Comparison of ENCODE assay signal across 26 cellular contexts in the genomic region with DNA sequence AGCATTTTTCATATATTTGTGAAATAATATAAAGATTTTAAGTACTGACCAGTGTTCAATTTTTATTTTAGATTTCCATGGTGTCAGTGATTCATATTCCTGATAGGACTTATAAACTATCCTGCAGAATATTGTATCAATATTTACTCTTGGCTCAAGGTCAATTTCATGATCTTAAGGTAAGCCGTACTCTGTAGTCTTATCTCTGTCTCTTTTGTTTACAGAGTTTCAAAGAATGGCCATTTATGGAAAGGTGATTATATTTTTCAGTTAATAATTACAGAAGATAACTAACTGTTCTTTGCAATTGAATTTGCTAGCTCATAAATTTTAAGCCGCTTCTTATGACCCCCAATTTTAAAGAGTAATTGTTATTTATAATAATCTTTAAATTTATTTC. TPM values are rescaled to one million over a fixed set of nuclear protein-coding genes. Genes with fewer than 3 reads are reported as not detected.
"Had no signal": no experiment of that assay in that cellular context is flagged by ENCODE, and none has a peak within 500 bp of the region (broad histone marks: within the 10 kb centered on the region; RNA-seq: fewer than 3 reads in every experiment).

No MANE protein-coding gene starts in this region.

- H3K9me3 ChIP-seq: breast epithelium, lower lobe of right lung, uterus had no signal

- DNase-seq: activated CD4-positive, alpha-beta T cell treated with anti-CD3 and anti-CD28 coated beads for 1 hour; activated CD8-positive, alpha-beta memory T cell treated with anti-CD3 and anti-CD28 coated beads, Interleukin-2, amount 10 ng/mL, durations not matched to agents 7 days and 5 days; activated CD8-positive, alpha-beta T cell treated with anti-CD3 and anti-CD28 coated beads, Interleukin-2, amount 10 ng/mL, durations not matched to agents 7 days and 5 days; activated naive CD8-positive, alpha-beta T cell treated with anti-CD3 and anti-CD28 coated beads, Interleukin-2, amount 50 U/mL, for 24 hours; activated T-cell treated with anti-CD3 and anti-CD28 coated beads, Interleukin-2, amount 50 U/mL, for 48 hours; amygdala; central memory CD4-positive, alpha-beta T cell; endodermal cell; foreskin fibroblast; head of caudate nucleus; hypothalamus; immature natural killer cell; lower lobe of right lung; mesenchymal stem cell; natural killer cell; occipital lobe; posterior cingulate gyrus; right cardiac atrium; stimulated activated CD4-positive, alpha-beta T cell treated with anti-CD3 and anti-CD28 coated beads, Interleukin-4, amount 100 ng/mL, for 1 hour; T1000; uterus had no signal

- H3K27ac ChIP-seq: breast epithelium, lower lobe of right lung, neural progenitor cell, uterus had no signal

- H3K4me1 ChIP-seq: breast epithelium, lower lobe of right lung, uterus had no signal

- H3K27me3 ChIP-seq: breast epithelium, neural progenitor cell, uterus had no signal

- H3K4me3 ChIP-seq: breast epithelium, lower lobe of right lung, neural progenitor cell, uterus had no signal

- ATAC-seq: activated CD8-positive, alpha-beta memory T cell treated with anti-CD3 and anti-CD28 coated beads, Interleukin-2, amount 10 ng/mL, durations not matched to agents 7 days and 5 days; activated CD8-positive, alpha-beta T cell treated with anti-CD3 and anti-CD28 coated beads, Interleukin-2, amount 10 ng/mL, durations not matched to agents 7 days and 5 days; activated naive CD8-positive, alpha-beta T cell treated with anti-CD3 and anti-CD28 coated beads, Interleukin-2, amount 50 U/mL, for 24 hours; esophagus mucosa; left lobe of liver; lower lobe of right lung; natural killer cell; right cardiac atrium; WTC11 had no signal

- H3K36me3 ChIP-seq: uterus had no signal

RNA-seq across cellular contexts. Expression of gene SAMD4A, which starts 29.3 kb away (rescaled TPM):
- polyA plus RNA-seq: immature natural killer cell had no signal
